Comparison of ENCODE assay signal across 8 cellular contexts in the genomic region with DNA sequence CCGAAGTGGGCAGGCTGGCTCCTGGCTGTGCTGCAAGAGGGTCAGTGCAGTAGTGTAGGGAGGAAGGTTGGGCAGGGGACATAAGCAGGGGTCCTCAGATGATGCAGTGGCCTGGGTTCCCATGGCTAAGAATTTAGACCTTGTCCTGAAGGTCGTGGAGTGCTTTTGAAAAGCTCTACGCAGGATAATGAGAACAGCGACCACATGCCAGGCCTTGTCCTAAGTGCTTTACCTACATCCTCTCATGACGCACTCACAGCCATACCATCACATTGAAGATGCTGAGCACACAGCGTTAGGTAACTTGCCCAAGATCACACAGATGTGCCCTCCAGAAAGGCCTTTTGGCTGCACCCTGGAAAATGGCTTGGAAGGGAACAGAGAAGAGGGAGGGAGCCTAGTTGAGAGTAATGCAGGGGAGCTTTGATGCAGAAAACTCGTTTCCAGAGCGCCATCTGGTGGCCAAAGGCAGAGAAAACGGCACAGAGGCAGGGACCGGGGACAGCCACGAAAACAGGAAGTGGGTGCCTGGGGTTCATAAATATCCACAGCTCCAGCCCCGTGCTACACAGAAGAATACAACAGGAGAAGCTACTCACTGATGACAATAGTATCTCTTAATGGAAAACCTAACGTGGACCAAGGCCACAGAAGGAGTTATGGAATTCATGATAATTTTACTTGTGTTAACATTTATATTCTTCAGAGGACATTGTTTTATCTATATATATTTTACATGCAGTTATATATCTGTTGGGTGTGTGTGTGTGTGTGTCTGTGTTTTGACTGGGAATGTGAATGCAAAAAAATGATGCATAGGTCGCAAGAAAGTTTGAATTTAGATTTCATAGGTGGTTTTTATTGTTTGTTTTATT. TPM values are rescaled to one million over a fixed set of nuclear protein-coding genes. Genes with fewer than 3 reads are reported as not detected.
A peak's percentile ranks its signal among the peaks of the same experiment; 100 is the strongest.
DNase-seq lines count a peak whose midpoint lies in the region; ATAC-seq and TF ChIP-seq lines count a peak whose summit lies in the region.

No MANE protein-coding gene starts in this region.

- H3K4me3 Mint-ChIP-seq in activated naive CD8-positive, alpha-beta T cell treated with anti-CD3 and anti-CD28 coated beads, Interleukin-2, amount 50 U/mL, for 24 hours, result no peak overlapping the region

- TF ChIP-seq POLR2A in gastrocnemius medialis (IDR thresholded peaks at IDR 0.05), result no peak

- H3K27ac ChIP-seq in left ventricle myocardium inferior (replicated peaks) (peak overlapping the region; percentile 88), gastrocnemius medialis (peak overlapping the region in 1 of 4 donors; percentile 45)

- peaks cover 55% of the 10 kb centered on the region for H3K4me1 ChIP-seq in left ventricle myocardium inferior
- H3K4me1 ChIP-seq in gastrocnemius medialis, result peaks cover 0 to 3% of the 10 kb centered on the region in 2 donors

- H3K9me3 ChIP-seq in left ventricle myocardium inferior (replicated peaks) (no peaks in the 10 kb centered on the region), gastrocnemius medialis (no peaks in the 10 kb centered on the region)

- H3K36me3 Mint-ChIP-seq in activated naive CD8-positive, alpha-beta T cell treated with anti-CD3 and anti-CD28 coated beads, Interleukin-2, amount 50 U/mL, for 24 hours (ENCODE audit: low read depth), result no peaks in the 10 kb centered on the region

- intact Hi-C loops in left ventricle myocardium inferior (cut with micrococcal nuclease), result loop anchor here (5.0 to 10.0 kb wide), 2 partner anchors 46 to 263 kb away; no protein-coding TSS in a partner anchor
- intact Hi-C loops in gastrocnemius medialis (cut with DNase I; ENCODE audit: low total_unique reads), result loop anchor here (1.0 to 2.0 kb wide), 2 partner anchors 82 to 268 kb away; a partner anchor contains a TSS

- in situ Hi-C loops in gastrocnemius medialis (cut with MboI; ENCODE audit: low sequenced_read_pairs in 4 of 4), result loop anchor here in 1 of 4 donors (5.0 kb wide), 1 partner anchor 268 kb away; no protein-coding TSS in a partner anchor

- H3K27me3 Mint-ChIP-seq in activated naive CD8-positive, alpha-beta T cell treated with anti-CD3 and anti-CD28 coated beads, Interleukin-2, amount 50 U/mL, for 24 hours, result no peaks in the 10 kb centered on the region

- DNase-seq in NCI-H187 (lab: John Stamatoyannopoulos, UW) (peak; percentile 55 to 67), NCI-H187 treated with DMSO at 0.1 percent for 48 hours (lab: John Stamatoyannopoulos, UW) (no peak), NCI-H1105 treated with DMSO at 0.1 percent for 48 hours (lab: John Stamatoyannopoulos, UW) (peak; percentile 54), SW480 (ENCODE audit: low spot score) (peak; percentile 87), left ventricle myocardium inferior (peak; percentile 86), gastrocnemius medialis (peak; percentile 72 to 79)
- DNase-seq in activated naive CD8-positive, alpha-beta T cell treated with anti-CD3 and anti-CD28 coated beads, Interleukin-2, amount 50 U/mL, for 24 hours, result peak; percentile 92

- H3K4me3 ChIP-seq in left ventricle myocardium inferior (no peak overlapping the region), gastrocnemius medialis (no peak overlapping the region)

- peak overlapping the region; percentile 81 for H3K27ac Mint-ChIP-seq in activated naive CD8-positive, alpha-beta T cell treated with anti-CD3 and anti-CD28 coated beads, Interleukin-2, amount 50 U/mL, for 24 hours

- TF ChIP-seq CTCF in left ventricle myocardium inferior (IDR thresholded peaks at IDR 0.05; ENCODE audit: borderline replicate concordance) (peak; percentile 90), gastrocnemius medialis (IDR thresholded peaks at IDR 0.05 in 4 of 5, conservative IDR thresholded peaks at IDR 0.05 in 1 of 5) (peak; percentile 78 to 87 (median 84))

- no peaks in the 10 kb centered on the region for H3K27me3 ChIP-seq in left ventricle myocardium inferior (ENCODE audit: low read depth)
- H3K27me3 ChIP-seq in gastrocnemius medialis, result no peaks in the 10 kb centered on the region

- ATAC-seq in HG02798 (IDR thresholded peaks at IDR 0.05; ENCODE audit: poor library complexity, unreplicated experiment) (peak; percentile 95), gastrocnemius medialis (peak; percentile 83 to 91)
- ATAC-seq in activated naive CD8-positive, alpha-beta T cell treated with anti-CD3 and anti-CD28 coated beads, Interleukin-2, amount 50 U/mL, for 24 hours, result peak; percentile 89

- peaks cover 36% of the 10 kb centered on the region for H3K4me1 Mint-ChIP-seq in activated naive CD8-positive, alpha-beta T cell treated with anti-CD3 and anti-CD28 coated beads, Interleukin-2, amount 50 U/mL, for 24 hours

- H3K36me3 ChIP-seq in left ventricle myocardium inferior (no peaks in the 10 kb centered on the region), gastrocnemius medialis (no peaks in the 10 kb centered on the region)

- no peaks in the 10 kb centered on the region for H3K9me3 Mint-ChIP-seq in activated naive CD8-positive, alpha-beta T cell treated with anti-CD3 and anti-CD28 coated beads, Interleukin-2, amount 50 U/mL, for 24 hours

RNA-seq across cellular contexts. Expression of a gene that starts 2.7 kb away (rescaled TPM):
- total RNA-seq in left ventricle myocardium inferior (7.6 TPM), gastrocnemius medialis (10 to 100 TPM in 1 of 4 donors, 1 to 10 TPM in 3; 2.1 to 13.6 (median 3.6) TPM)

RNA-seq across cellular contexts. Expression of a gene that starts 8.2 kb away (rescaled TPM):
- total RNA-seq in left ventricle myocardium inferior (120 TPM), gastrocnemius medialis (100 to 1,000 TPM in 1 of 4 donors, 10 to 100 TPM in 3; 71.4 to 107 (median 84.5) TPM)

RNA-seq across cellular contexts. Expression of a gene that starts 37.0 kb away (rescaled TPM):
- total RNA-seq in left ventricle myocardium inferior (125 TPM), gastrocnemius medialis (10 to 100 TPM; 31.3 to 91.6 (median 52.4) TPM)

RNA-seq across cellular contexts. Expression of a gene that starts 52.1 kb away (rescaled TPM):
- 24.3 TPM for total RNA-seq in left ventricle myocardium inferior
- total RNA-seq in gastrocnemius medialis, result 10 to 100 TPM; 22.3 to 50.0 (median 47.3) TPM
